ENCODE assay signal across 8 cellular contexts in the genomic region with DNA sequence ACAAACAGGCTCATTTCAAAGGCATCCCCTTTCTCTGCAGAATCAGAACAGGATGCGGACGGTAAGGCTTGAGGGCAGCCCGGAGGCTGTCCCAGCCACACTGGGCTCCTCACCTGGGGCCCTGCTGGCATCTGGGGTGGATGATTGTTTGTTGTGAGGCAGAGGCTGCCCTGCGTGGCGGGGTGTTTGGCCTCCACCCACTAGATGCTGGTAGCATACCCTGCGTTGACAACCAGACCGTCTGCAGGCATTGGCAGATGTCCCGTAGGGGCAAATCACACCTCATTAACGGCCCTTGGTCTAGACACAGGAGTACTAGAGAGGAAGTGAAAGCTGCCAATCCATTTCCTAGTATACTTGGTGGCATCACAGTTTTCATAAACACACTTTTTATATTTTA. TPM values are rescaled to one million over a fixed set of nuclear protein-coding genes. Genes with fewer than 3 reads are reported as not detected.
DNase-seq lines count a peak whose midpoint lies in the region; ATAC-seq and TF ChIP-seq lines count a peak whose summit lies in the region.

No MANE protein-coding gene starts in this region.

- H3K27ac Mint-ChIP-seq in stimulated activated naive CD8-positive, alpha-beta T cell treated with anti-CD3 and anti-CD28 coated beads, Interleukin-15, Interleukin-2, amounts not matched to agents 100 ng/mL and 50 ng/mL, for 24 hours = no peak overlapping the region
- H3K27ac Mint-ChIP-seq in activated B cell treated with CpG ODN at 0.5 μM for 24 hours = peak overlapping the region; percentile 84
- no peak overlapping the region for H3K27ac Mint-ChIP-seq in mesothelial cell of epicardium

- no peaks in the 10 kb centered on the region for H3K9me3 Mint-ChIP-seq in stimulated activated naive CD8-positive, alpha-beta T cell treated with anti-CD3 and anti-CD28 coated beads, Interleukin-15, Interleukin-2, amounts not matched to agents 100 ng/mL and 50 ng/mL, for 24 hours
- H3K9me3 Mint-ChIP-seq in activated B cell treated with CpG ODN at 0.5 μM for 24 hours (no peaks in the 10 kb centered on the region), mesothelial cell of epicardium (peaks cover 6% of the 10 kb centered on the region)

- no peak for TF ChIP-seq CTCF in activated B cell treated with CpG ODN at 0.5 μM for 24 hours (IDR thresholded peaks at IDR 0.05)
- no peak for TF ChIP-seq CTCF in mesothelial cell of epicardium (IDR thresholded peaks at IDR 0.05; ENCODE audit: unreplicated experiment)

- DNase-seq in stimulated activated naive CD8-positive, alpha-beta T cell treated with anti-CD3 and anti-CD28 coated beads, Interleukin-15, Interleukin-2, amounts not matched to agents 100 U/mL and 50 U/mL, for 24 hours = no peak
- DNase-seq in activated B cell treated with CpG ODN at 0.5 μM for 24 hours = peak; percentile 60
- no peak for DNase-seq in mesothelial cell of epicardium (ENCODE audit: low spot score in 2 of 2, unreplicated experiment in 2 of 2)
- no peak for DNase-seq in central memory CD4-positive, alpha-beta T cell
- no peak for DNase-seq in NCI-H2227 treated with DMSO at 0.1 percent for 48 hours (lab: John Stamatoyannopoulos, UW)
- no peak for DNase-seq in activated CD4-positive, CD25-positive, alpha-beta regulatory T cell treated with anti-CD3 and anti-CD28 coated beads, Interleukin-2, amount 50 U/mL, for 72 hours

- intact Hi-C loops in activated B cell treated with CpG ODN at 0.5 μM for 24 hours (cut with micrococcal nuclease) = loop anchor here (1.0 kb wide), 3 partner anchors 15 to 26 kb away; no protein-coding TSS in a partner anchor

- peaks cover 72% of the 10 kb centered on the region for H3K4me1 Mint-ChIP-seq in stimulated activated naive CD8-positive, alpha-beta T cell treated with anti-CD3 and anti-CD28 coated beads, Interleukin-15, Interleukin-2, amounts not matched to agents 100 ng/mL and 50 ng/mL, for 24 hours (ENCODE audit: low read depth)
- H3K4me1 Mint-ChIP-seq in activated B cell treated with CpG ODN at 0.5 μM for 24 hours = peaks cover 53% of the 10 kb centered on the region
- H3K4me1 Mint-ChIP-seq in mesothelial cell of epicardium = peaks cover 14% of the 10 kb centered on the region

- ATAC-seq in stimulated activated naive CD8-positive, alpha-beta T cell treated with anti-CD3 and anti-CD28 coated beads, Interleukin-15, Interleukin-2, amounts not matched to agents 100 U/mL and 50 U/mL, for 24 hours = no peak
- ATAC-seq in HG03095 (IDR thresholded peaks at IDR 0.05; ENCODE audit: unreplicated experiment) (peak; percentile 54), activated B cell treated with CpG ODN at 0.5 μM for 24 hours (ENCODE audit: low read depth) (peak; percentile 99)

- H3K4me3 Mint-ChIP-seq in stimulated activated naive CD8-positive, alpha-beta T cell treated with anti-CD3 and anti-CD28 coated beads, Interleukin-15, Interleukin-2, amounts not matched to agents 100 ng/mL and 50 ng/mL, for 24 hours = peak overlapping the region; percentile 23
- H3K4me3 Mint-ChIP-seq in activated B cell treated with CpG ODN at 0.5 μM for 24 hours = peak overlapping the region; percentile 45
- H3K4me3 Mint-ChIP-seq in mesothelial cell of epicardium = no peak overlapping the region

- no peaks in the 10 kb centered on the region for H3K27me3 Mint-ChIP-seq in stimulated activated naive CD8-positive, alpha-beta T cell treated with anti-CD3 and anti-CD28 coated beads, Interleukin-15, Interleukin-2, amounts not matched to agents 100 ng/mL and 50 ng/mL, for 24 hours
- no peaks in the 10 kb centered on the region for H3K27me3 Mint-ChIP-seq in activated B cell treated with CpG ODN at 0.5 μM for 24 hours
- no peaks in the 10 kb centered on the region for H3K27me3 Mint-ChIP-seq in mesothelial cell of epicardium (ENCODE audit: low read depth)

- H3K36me3 Mint-ChIP-seq in stimulated activated naive CD8-positive, alpha-beta T cell treated with anti-CD3 and anti-CD28 coated beads, Interleukin-15, Interleukin-2, amounts not matched to agents 100 ng/mL and 50 ng/mL, for 24 hours (ENCODE audit: low read depth) = peaks cover 42% of the 10 kb centered on the region
- H3K36me3 Mint-ChIP-seq in activated B cell treated with CpG ODN at 0.5 μM for 24 hours (ENCODE audit: low read depth) (peaks cover 43% of the 10 kb centered on the region), mesothelial cell of epicardium (peaks cover 1% of the 10 kb centered on the region)

- POLR2A ChIA-PET in activated B cell treated with CpG ODN at 0.5 μM for 24 hours (lab: Charles Lee) = interaction anchor here (0.7 to 2.3 kb wide), 12 partner anchors 8 to 132 kb away, joined by 3 to 17 read pairs (median 7); a partner anchor contains a TSS

- CTCF ChIA-PET in activated B cell treated with CpG ODN at 0.5 μM for 24 hours (lab: Charles Lee) = interaction anchor here (0.6 to 1.1 kb wide), 3 partner anchors 12 to 64 kb away, joined by 3 to 4 read pairs (median 3); no protein-coding TSS in a partner anchor

RNA-seq across cellular contexts. Expression of a gene that starts 52.3 kb away (rescaled TPM):
- total RNA-seq in activated B cell treated with CpG ODN at 0.5 μM for 24 hours (88.0 and 92.7 TPM in 2 replicates), mesothelial cell of epicardium (19.1 to 20.8 TPM (median 20.6 TPM) in 3 replicates)
